1 cellular context compared by ENCODE assay signal in the genomic region with DNA sequence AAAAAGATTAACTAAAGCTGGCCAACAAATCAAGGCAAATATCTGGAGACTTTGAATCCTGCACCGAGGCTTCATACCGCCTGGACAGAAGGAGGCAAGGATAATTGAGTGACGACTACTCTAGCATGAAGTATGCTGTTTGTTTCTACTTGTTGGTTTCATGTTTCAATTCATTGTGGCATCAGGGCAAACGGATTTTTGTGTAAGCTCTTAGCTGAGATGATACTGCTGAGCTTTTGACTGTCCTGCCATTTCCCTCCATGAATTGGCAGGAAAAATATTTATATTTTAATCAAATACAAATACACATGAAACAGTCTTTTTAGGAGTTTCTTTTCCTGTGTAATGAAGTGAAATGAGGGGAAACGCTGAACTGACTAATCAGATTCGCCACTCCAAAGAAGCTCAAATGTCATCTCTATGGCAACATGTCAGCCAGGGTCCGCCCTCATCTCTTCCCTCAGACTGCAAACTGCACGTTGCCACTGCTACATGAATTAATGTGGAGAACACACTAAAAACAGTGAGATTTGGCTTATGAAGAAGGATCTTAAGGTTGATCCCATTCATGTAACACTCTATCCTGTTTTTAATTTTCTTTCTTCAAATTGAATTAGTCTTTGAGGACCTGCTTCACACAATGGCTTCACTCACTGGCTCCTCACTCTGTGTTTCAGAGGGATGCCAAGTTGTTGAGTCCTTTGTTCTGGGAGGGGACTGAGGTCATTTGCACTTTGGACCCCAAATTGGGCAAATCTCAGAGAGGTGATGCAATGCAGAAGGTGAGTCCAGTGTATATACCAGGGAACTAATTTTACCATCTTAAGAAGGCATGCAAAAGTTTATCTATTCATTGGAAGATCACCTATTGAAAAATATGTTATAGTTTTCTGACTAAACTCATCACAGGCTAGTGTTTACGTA.
TF ChIP-seq lines count a peak whose summit lies in the region.

No MANE protein-coding gene starts in this region.

TF ChIP-seq in GM23338, 12 proteins besides CTCF, POLR2A, EP300 and RAD21:
- TF ChIP-seq, protein P1, sequence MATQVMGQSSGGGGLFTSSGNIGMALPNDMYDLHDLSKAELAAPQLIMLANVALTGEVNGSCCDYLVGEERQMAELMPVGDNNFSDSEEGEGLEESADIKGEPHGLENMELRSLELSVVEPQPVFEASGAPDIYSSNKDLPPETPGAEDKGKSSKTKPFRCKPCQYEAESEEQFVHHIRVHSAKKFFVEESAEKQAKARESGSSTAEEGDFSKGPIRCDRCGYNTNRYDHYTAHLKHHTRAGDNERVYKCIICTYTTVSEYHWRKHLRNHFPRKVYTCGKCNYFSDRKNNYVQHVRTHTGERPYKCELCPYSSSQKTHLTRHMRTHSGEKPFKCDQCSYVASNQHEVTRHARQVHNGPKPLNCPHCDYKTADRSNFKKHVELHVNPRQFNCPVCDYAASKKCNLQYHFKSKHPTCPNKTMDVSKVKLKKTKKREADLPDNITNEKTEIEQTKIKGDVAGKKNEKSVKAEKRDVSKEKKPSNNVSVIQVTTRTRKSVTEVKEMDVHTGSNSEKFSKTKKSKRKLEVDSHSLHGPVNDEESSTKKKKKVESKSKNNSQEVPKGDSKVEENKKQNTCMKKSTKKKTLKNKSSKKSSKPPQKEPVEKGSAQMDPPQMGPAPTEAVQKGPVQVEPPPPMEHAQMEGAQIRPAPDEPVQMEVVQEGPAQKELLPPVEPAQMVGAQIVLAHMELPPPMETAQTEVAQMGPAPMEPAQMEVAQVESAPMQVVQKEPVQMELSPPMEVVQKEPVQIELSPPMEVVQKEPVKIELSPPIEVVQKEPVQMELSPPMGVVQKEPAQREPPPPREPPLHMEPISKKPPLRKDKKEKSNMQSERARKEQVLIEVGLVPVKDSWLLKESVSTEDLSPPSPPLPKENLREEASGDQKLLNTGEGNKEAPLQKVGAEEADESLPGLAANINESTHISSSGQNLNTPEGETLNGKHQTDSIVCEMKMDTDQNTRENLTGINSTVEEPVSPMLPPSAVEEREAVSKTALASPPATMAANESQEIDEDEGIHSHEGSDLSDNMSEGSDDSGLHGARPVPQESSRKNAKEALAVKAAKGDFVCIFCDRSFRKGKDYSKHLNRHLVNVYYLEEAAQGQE (IDR thresholded peaks at IDR 0.05; ENCODE audit: unreplicated experiment), result no peak
- TF ChIP-seq POLR2AphosphoS5 (IDR thresholded peaks at IDR 0.05; ENCODE audit: low read depth), result no peak
- TF ChIP-seq NANOG (IDR thresholded peaks at IDR 0.05; ENCODE audit: borderline replicate concordance), result no peak
- no peak for TF ChIP-seq EZH2 (IDR thresholded peaks at IDR 0.05; ENCODE audit: low read depth, unreplicated experiment)
- no peak for TF ChIP-seq ZNF114 (CRISPR knock-in tag; IDR thresholded peaks at IDR 0.05)
- no peak for TF ChIP-seq STAT1 (IDR thresholded peaks at IDR 0.05; ENCODE audit: unreplicated experiment)
- TF ChIP-seq CREB1 (CRISPR knock-in tag; IDR thresholded peaks at IDR 0.05; ENCODE audit: low read depth), result no peak
- no peak for TF ChIP-seq ZNF331 (CRISPR knock-in tag; IDR thresholded peaks at IDR 0.05; ENCODE audit: low read depth)
- TF ChIP-seq, protein P2, sequence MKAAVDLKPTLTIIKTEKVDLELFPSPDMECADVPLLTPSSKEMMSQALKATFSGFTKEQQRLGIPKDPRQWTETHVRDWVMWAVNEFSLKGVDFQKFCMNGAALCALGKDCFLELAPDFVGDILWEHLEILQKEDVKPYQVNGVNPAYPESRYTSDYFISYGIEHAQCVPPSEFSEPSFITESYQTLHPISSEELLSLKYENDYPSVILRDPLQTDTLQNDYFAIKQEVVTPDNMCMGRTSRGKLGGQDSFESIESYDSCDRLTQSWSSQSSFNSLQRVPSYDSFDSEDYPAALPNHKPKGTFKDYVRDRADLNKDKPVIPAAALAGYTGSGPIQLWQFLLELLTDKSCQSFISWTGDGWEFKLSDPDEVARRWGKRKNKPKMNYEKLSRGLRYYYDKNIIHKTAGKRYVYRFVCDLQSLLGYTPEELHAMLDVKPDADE (IDR thresholded peaks at IDR 0.05), result no peak
- no peak for TF ChIP-seq JUNB (IDR thresholded peaks at IDR 0.05; ENCODE audit: unreplicated experiment)
- TF ChIP-seq, protein P3, sequence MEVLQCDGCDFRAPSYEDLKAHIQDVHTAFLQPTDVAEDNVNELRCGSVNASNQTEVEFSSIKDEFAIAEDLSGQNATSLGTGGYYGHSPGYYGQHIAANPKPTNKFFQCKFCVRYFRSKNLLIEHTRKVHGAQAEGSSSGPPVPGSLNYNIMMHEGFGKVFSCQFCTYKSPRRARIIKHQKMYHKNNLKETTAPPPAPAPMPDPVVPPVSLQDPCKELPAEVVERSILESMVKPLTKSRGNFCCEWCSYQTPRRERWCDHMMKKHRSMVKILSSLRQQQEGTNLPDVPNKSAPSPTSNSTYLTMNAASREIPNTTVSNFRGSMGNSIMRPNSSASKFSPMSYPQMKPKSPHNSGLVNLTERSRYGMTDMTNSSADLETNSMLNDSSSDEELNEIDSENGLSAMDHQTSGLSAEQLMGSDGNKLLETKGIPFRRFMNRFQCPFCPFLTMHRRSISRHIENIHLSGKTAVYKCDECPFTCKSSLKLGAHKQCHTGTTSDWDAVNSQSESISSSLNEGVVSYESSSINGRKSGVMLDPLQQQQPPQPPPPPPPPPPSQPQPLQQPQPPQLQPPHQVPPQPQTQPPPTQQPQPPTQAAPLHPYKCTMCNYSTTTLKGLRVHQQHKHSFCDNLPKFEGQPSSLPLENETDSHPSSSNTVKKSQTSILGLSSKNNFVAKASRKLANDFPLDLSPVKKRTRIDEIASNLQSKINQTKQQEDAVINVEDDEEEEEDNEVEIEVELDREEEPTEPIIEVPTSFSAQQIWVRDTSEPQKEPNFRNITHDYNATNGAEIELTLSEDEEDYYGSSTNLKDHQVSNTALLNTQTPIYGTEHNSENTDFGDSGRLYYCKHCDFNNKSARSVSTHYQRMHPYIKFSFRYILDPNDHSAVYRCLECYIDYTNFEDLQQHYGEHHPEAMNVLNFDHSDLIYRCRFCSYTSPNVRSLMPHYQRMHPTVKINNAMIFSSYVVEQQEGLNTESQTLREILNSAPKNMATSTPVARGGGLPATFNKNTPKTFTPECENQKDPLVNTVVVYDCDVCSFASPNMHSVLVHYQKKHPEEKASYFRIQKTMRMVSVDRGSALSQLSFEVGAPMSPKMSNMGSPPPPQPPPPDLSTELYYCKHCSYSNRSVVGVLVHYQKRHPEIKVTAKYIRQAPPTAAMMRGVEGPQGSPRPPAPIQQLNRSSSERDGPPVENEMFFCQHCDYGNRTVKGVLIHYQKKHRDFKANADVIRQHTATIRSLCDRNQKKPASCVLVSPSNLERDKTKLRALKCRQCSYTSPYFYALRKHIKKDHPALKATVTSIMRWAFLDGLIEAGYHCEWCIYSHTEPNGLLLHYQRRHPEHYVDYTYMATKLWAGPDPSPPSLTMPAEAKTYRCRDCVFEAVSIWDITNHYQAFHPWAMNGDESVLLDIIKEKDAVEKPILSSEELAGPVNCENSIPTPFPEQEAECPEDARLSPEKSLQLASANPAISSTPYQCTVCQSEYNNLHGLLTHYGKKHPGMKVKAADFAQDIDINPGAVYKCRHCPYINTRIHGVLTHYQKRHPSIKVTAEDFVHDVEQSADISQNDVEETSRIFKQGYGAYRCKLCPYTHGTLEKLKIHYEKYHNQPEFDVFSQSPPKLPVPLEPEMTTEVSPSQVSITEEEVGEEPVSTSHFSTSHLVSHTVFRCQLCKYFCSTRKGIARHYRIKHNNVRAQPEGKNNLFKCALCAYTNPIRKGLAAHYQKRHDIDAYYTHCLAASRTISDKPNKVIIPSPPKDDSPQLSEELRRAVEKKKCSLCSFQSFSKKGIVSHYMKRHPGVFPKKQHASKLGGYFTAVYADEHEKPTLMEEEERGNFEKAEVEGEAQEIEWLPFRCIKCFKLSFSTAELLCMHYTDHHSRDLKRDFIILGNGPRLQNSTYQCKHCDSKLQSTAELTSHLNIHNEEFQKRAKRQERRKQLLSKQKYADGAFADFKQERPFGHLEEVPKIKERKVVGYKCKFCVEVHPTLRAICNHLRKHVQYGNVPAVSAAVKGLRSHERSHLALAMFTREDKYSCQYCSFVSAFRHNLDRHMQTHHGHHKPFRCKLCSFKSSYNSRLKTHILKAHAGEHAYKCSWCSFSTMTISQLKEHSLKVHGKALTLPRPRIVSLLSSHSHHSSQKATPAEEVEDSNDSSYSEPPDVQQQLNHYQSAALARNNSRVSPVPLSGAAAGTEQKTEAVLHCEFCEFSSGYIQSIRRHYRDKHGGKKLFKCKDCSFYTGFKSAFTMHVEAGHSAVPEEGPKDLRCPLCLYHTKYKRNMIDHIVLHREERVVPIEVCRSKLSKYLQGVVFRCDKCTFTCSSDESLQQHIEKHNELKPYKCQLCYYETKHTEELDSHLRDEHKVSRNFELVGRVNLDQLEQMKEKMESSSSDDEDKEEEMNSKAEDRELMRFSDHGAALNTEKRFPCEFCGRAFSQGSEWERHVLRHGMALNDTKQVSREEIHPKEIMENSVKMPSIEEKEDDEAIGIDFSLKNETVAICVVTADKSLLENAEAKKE (CRISPR knock-in tag; IDR thresholded peaks at IDR 0.05), result no peak
- TF ChIP-seq EZH2phosphoT487 (IDR thresholded peaks at IDR 0.05; ENCODE audit: unreplicated experiment), result no peak
